Comparison of ENCODE assay signal across 8 cellular contexts in the genomic region with DNA sequence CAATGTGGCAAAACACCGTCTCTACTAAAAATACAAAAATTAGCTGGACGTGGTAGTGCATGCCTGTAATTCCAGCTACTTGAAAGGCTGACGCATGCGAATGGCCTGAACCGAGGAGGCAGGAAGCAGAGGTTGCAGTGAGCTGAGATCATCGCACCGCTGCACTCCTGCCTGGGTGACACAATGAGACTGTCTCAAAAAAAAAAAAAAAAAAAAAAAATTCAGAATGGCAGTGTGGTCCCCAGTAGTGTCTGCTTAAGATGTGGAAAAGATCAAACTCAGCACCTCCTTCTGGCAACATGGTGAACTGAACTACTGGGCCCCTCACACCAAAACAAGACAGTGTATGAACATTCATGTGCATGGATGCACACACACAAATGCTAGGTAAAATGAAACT. TPM values are rescaled to one million over a fixed set of nuclear protein-coding genes. Genes with fewer than 3 reads are reported as not detected.
DNase-seq lines count a peak whose midpoint lies in the region; ATAC-seq and TF ChIP-seq lines count a peak whose summit lies in the region.

No MANE protein-coding gene starts in this region.

- H3K36me3 ChIP-seq in Caco-2 (ENCODE audit: control insufficient read depth, insufficient read depth, low read length) (no peaks in the 10 kb centered on the region), OCI-LY1 (ENCODE audit: insufficient read depth, low read length) (peaks cover 27% of the 10 kb centered on the region; the same call in 1 of the 2 replicates), ascending aorta (peaks cover 2 to 17% of the 10 kb centered on the region in 2 donors)

- H3F3A ChIP-seq in OCI-LY1 (ENCODE audit: insufficient read depth, low read length), result no peaks in the 10 kb centered on the region

- no peak overlapping the region for H3K4me3 ChIP-seq in Caco-2 (ENCODE audit: low read depth, low read length)
- H3K4me3 ChIP-seq in OCI-LY1 (ENCODE audit: low read depth, low read length, poor library complexity, severe bottlenecking), result no peak overlapping the region
- no peak overlapping the region for H3K4me3 ChIP-seq in ascending aorta

- H3K27me3 ChIP-seq in Caco-2 (replicated peaks; ENCODE audit: control insufficient read depth, insufficient read depth, low read length), result no peaks in the 10 kb centered on the region
- no peaks in the 10 kb centered on the region for H3K27me3 ChIP-seq in OCI-LY1 (ENCODE audit: insufficient read depth, low read length)
- no peaks in the 10 kb centered on the region for H3K27me3 ChIP-seq in ascending aorta

- H3K9ac ChIP-seq in OCI-LY1 (ENCODE audit: low read length), result no peak overlapping the region

- H3K9me3 Mint-ChIP-seq in Caco-2 (ENCODE audit: unreplicated experiment), result no peaks in the 10 kb centered on the region
- H3K9me3 Mint-ChIP-seq in natural killer cell treated with Interleukin-12 subunit alpha and Interleukin-12 subunit beta and Interleukin-15 and Interleukin-18, amount 100 ng/mL, for 72 hours, result no peaks in the 10 kb centered on the region

- H2AFZ ChIP-seq in OCI-LY1 (ENCODE audit: low read length), result no peak overlapping the region

- H3K27me3 Mint-ChIP-seq in Caco-2 (ENCODE audit: insufficient read depth, unreplicated experiment), result no peaks in the 10 kb centered on the region
- H3K27me3 Mint-ChIP-seq in natural killer cell treated with Interleukin-12 subunit alpha and Interleukin-12 subunit beta and Interleukin-15 and Interleukin-18, amount 100 ng/mL, for 72 hours, result peaks cover 0 to 2% of the 10 kb centered on the region in 2 donors

- BruUV-seq in Caco-2 (replicated peaks; lab: Mats Ljungman, UMichigan), result no TSS peak

- H3K4me1 Mint-ChIP-seq in Caco-2 (ENCODE audit: low read depth, unreplicated experiment), result peaks cover 20% of the 10 kb centered on the region
- peaks cover 18 to 23% of the 10 kb centered on the region in 2 donors for H3K4me1 Mint-ChIP-seq in natural killer cell treated with Interleukin-12 subunit alpha and Interleukin-12 subunit beta and Interleukin-15 and Interleukin-18, amount 100 ng/mL, for 72 hours (ENCODE audit: low read depth in 2 of 2)

- H3K27ac Mint-ChIP-seq in Caco-2 (ENCODE audit: unreplicated experiment), result peak overlapping the region; percentile 39
- peak overlapping the region; percentile 62 to 95 for H3K27ac Mint-ChIP-seq in natural killer cell treated with Interleukin-12 subunit alpha and Interleukin-12 subunit beta and Interleukin-15 and Interleukin-18, amount 100 ng/mL, for 72 hours

- H3K4me1 ChIP-seq in Caco-2 (peaks cover 18% of the 10 kb centered on the region), OCI-LY1 (ENCODE audit: insufficient read depth, low read length, severe bottlenecking) (no peaks in the 10 kb centered on the region), ascending aorta (no peaks in the 10 kb centered on the region)

- intact Hi-C loops in Caco-2 (cut with micrococcal nuclease; ENCODE audit: unreplicated experiment) (no loop called here), ascending aorta (cut with DNase I) (no loop called here)

- H3K9me3 ChIP-seq in Caco-2, result no peaks in the 10 kb centered on the region
- H3K9me3 ChIP-seq in OCI-LY1 (ENCODE audit: low read length), result no peaks in the 10 kb centered on the region
- no peaks in the 10 kb centered on the region for H3K9me3 ChIP-seq in ascending aorta

- TF ChIP-seq CTCF in Caco-2 (IDR thresholded peaks at IDR 0.05; ENCODE audit: insufficient read depth in 1 of 2, low read depth in 1 of 2, low read length in 1 of 2, severe bottlenecking in 1 of 2, unreplicated experiment in 1 of 2) (no peak), OCI-LY1 (IDR thresholded peaks at IDR 0.05; ENCODE audit: low read length) (peak; percentile 11; the same call in 1 of the 2 replicates), ascending aorta (IDR thresholded peaks at IDR 0.05) (no peak)

- H3K4me3 Mint-ChIP-seq in Caco-2 (ENCODE audit: unreplicated experiment), result peak overlapping the region; percentile 16
- H3K4me3 Mint-ChIP-seq in natural killer cell treated with Interleukin-12 subunit alpha and Interleukin-12 subunit beta and Interleukin-15 and Interleukin-18, amount 100 ng/mL, for 72 hours, result peak overlapping the region; percentile 12

- peaks cover 62% of the 10 kb centered on the region for H3K36me3 Mint-ChIP-seq in Caco-2 (ENCODE audit: insufficient read depth, unreplicated experiment)
- peaks cover 12% of the 10 kb centered on the region for H3K36me3 Mint-ChIP-seq in natural killer cell treated with Interleukin-12 subunit alpha and Interleukin-12 subunit beta and Interleukin-15 and Interleukin-18, amount 100 ng/mL, for 72 hours

- DNase-seq in Caco-2, result no peak
- peak in 1 of 2 donors; percentile 75 for DNase-seq in ascending aorta (ENCODE audit: low spot score in 2 of 2)
- DNase-seq in natural killer cell treated with Interleukin-12 subunit alpha and Interleukin-12 subunit beta and Interleukin-15 and Interleukin-18, amount 100 ng/mL, for 72 hours (ENCODE audit: low spot score), result no peak
- no peak for DNase-seq in SKM-1 treated with dmso at 0.1 percent for 144 hours (lab: John Stamatoyannopoulos, UW; ENCODE audit: unreplicated experiment)
- DNase-seq in AML-193 (lab: John Stamatoyannopoulos, UW), result no peak

- H4K20me1 ChIP-seq in OCI-LY1 (ENCODE audit: insufficient read depth, low read length), result no peaks in the 10 kb centered on the region

- no peaks in the 10 kb centered on the region for H3K9me2 ChIP-seq in OCI-LY1 (ENCODE audit: low read depth, low read length)

- H3K27ac ChIP-seq in OCI-LY1 (ENCODE audit: low read depth, low read length, poor library complexity, severe bottlenecking) (no peak overlapping the region), ascending aorta (peak overlapping the region; percentile 41 to 47)

- POLR2A ChIA-PET in Caco-2 (lab: Charles Lee), result no interaction called here

- CTCF ChIA-PET in Caco-2 (lab: Charles Lee), result interaction anchor here (2.0 kb wide), 1 partner anchor 12 kb away, joined by 7 read pairs; no protein-coding TSS in a partner anchor

- ATAC-seq in natural killer cell treated with Interleukin-12 subunit alpha and Interleukin-12 subunit beta and Interleukin-15 and Interleukin-18, amount 100 ng/mL, for 72 hours, result peak; percentile 58 to 65
- ATAC-seq in GM18870 (IDR thresholded peaks at IDR 0.05; ENCODE audit: unreplicated experiment) (no peak), GM19023 (IDR thresholded peaks at IDR 0.05; ENCODE audit: unreplicated experiment) (no peak)

- H3K4me2 ChIP-seq in OCI-LY1 (ENCODE audit: low read length), result no peak overlapping the region

- H3K79me2 ChIP-seq in OCI-LY1 (ENCODE audit: insufficient read depth, low read length), result no peaks in the 10 kb centered on the region

RNA-seq across cellular contexts. Expression of a gene that starts 32.2 kb away (rescaled TPM):
- total RNA-seq in Caco-2 (2022) (158 and 164 TPM in 2 replicates), ascending aorta (35.1 TPM)
- 100 to 1,000 TPM; 119 to 127 TPM for total RNA-seq in natural killer cell treated with Interleukin-12 subunit alpha and Interleukin-12 subunit beta and Interleukin-15 and Interleukin-18, amount 100 ng/mL, for 72 hours

RNA-seq across cellular contexts. Expression of a gene that starts 59.4 kb away (rescaled TPM):
- 0.67 and 0.75 TPM in 2 replicates for total RNA-seq in Caco-2 (2022)
- 0.96 TPM for total RNA-seq in ascending aorta
- total RNA-seq in natural killer cell treated with Interleukin-12 subunit alpha and Interleukin-12 subunit beta and Interleukin-15 and Interleukin-18, amount 100 ng/mL, for 72 hours, result under 1 TPM; 0.10 to 0.45 TPM

Comparison
In these comparisons a context has a peak if more than half of its experiments do, and no peak if none do; other contexts are left out.
1. ATAC-seq: peak in natural killer cell treated with Interleukin-12 subunit alpha and Interleukin-12 subunit beta and Interleukin-15 and Interleukin-18, amount 100 ng/mL, for 72 hours (2 of 2); none in GM18870 (single experiment) and GM19023 (single experiment).